In the genomic region with DNA sequence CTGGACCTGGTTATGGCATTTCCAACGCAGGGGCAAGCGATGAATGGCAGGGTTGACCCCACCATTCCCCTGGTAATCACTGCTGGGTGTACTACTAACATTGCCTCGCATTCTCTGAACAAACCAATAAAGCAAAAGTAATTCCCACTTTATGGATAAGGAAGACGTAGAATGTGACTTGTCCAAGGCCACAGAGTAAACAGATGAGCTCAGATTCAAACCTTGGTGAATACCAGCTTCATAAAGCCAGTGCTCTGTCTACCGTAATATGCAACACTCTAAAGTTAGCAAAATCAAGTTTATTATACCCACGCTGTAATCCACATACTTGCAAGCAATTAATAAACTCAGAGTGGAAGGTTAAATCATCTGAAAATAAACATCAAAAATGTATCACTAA, we compare ENCODE assay signal across 11 cellular contexts. TPM values are rescaled to one million over a fixed set of nuclear protein-coding genes. Genes with fewer than 3 reads are reported as not detected.
DNase-seq lines count a peak whose midpoint lies in the region; ATAC-seq and TF ChIP-seq lines count a peak whose summit lies in the region.
"Had no signal": no experiment of that assay in that cellular context is flagged by ENCODE, and none has a peak within 500 bp of the region (broad histone marks: within the 10 kb centered on the region; RNA-seq: fewer than 3 reads in every experiment).

No MANE protein-coding gene starts in this region.

- TF ChIP-seq POLR2A in IMR-90 (IDR thresholded peaks at IDR 0.05; ENCODE audit: low read depth, low read length): no peak
- no peak for TF ChIP-seq POLR2A in esophagus squamous epithelium (IDR thresholded peaks at IDR 0.05)
- TF ChIP-seq POLR2A in sigmoid colon (IDR thresholded peaks at IDR 0.05): no peak

- in situ Hi-C loops in IMR-90 (cut with MboI; ENCODE audit: low sequenced_read_pairs): no loop called here

- no peak overlapping the region for H3K9ac ChIP-seq in IMR-90 (ENCODE audit: low read depth, low read length)

- H3K23ac ChIP-seq in IMR-90 (ENCODE audit: low read depth, low read length): no peak overlapping the region

- POLR2A ChIA-PET in IMR-90 (lab: Charles Lee; ENCODE audit: unreplicated experiment): no interaction called here

- H3K79me1 ChIP-seq in IMR-90 (ENCODE audit: low read depth in 1 of 2, low read length in 2 of 2): peaks cover 10 to 29% of the 10 kb centered on the region in 2 experiments; a peak in 2 of 4 replicates

- ATAC-seq in IMR-90 (ENCODE audit: low read depth) (peak; percentile 64), GM21825 (IDR thresholded peaks at IDR 0.05; ENCODE audit: unreplicated experiment) (no peak), HG03442 (IDR thresholded peaks at IDR 0.05; ENCODE audit: unreplicated experiment) (no peak)
- ATAC-seq: PC-3 had no signal

- intact Hi-C loops in IMR-90 (cut with micrococcal nuclease): no loop called here
- intact Hi-C loops in esophagus squamous epithelium (cut with DNase I): no loop called here
- intact Hi-C loops in sigmoid colon (cut with DNase I): loop anchor here (5.0 kb wide), 1 partner anchor 62 kb away; a partner anchor contains a TSS

- no peak overlapping the region for H2BK15ac ChIP-seq in IMR-90 (ENCODE audit: low read depth, low read length)

- H3K27ac ChIP-seq in ACC112 (ENCODE audit: low read depth, low read length): peak overlapping the region; percentile 100
- H3K27ac ChIP-seq in IMR-90 (ENCODE audit: insufficient read depth, low read length): peak overlapping the region; percentile 63; the same call in 1 of the 2 replicates
- H3K27ac ChIP-seq in esophagus squamous epithelium: peak overlapping the region in 3 of 4 donors; percentile 71 to 86 (median 74)
- H3K27ac ChIP-seq in sigmoid colon: peak overlapping the region; percentile 78 to 94 (median 84)

- H3K4me3 ChIP-seq in ACC112 (ENCODE audit: low read depth, low read length) (peak overlapping the region; percentile 46; the same call in 1 of the 2 replicates), IMR-90 (ENCODE audit: insufficient read depth, low read depth, low read length) (no peak overlapping the region), esophagus squamous epithelium (no peak overlapping the region), sigmoid colon (no peak overlapping the region)
- H3K4me3 ChIP-seq: skin epidermis had no signal

- DNase-seq in IMR-90 (peak; percentile 72), esophagus squamous epithelium (lab: John Stamatoyannopoulos, UW) (no peak), sigmoid colon (no peak), HT-29 (ENCODE audit: low spot score) (no peak)
- no peak for DNase-seq in activated CD4-positive, alpha-beta T cell treated with anti-CD3 and anti-CD28 coated beads, Interleukin-2, amount 50 U/mL, for 48 hours
- DNase-seq: PC-3, T-helper 9 cell had no signal

- H4K8ac ChIP-seq in IMR-90 (ENCODE audit: low read depth in 2 of 2, low read length in 2 of 2): no peak overlapping the region

- dilution Hi-C loops in IMR-90 (cut with HindIII; ENCODE audit: low sequenced_read_pairs, unreplicated experiment): no loop called here

- BruUV-seq in IMR-90 (replicated peaks; lab: Mats Ljungman, UMichigan): no TSS peak

- no peak overlapping the region for H2AFZ ChIP-seq in ACC112 (ENCODE audit: low read length, unreplicated experiment)
- no peak overlapping the region for H2AFZ ChIP-seq in IMR-90 (replicated peaks; ENCODE audit: low read length, poor library complexity)

- peaks cover 20% of the 10 kb centered on the region for H4K20me1 ChIP-seq in IMR-90 (ENCODE audit: insufficient read depth, low read length)

- CTCF ChIA-PET in IMR-90 (lab: Yijun Ruan, JAX): interaction anchor here (1.2 to 2.1 kb wide), 2 partner anchors 12 to 208 kb away, joined by 4 read pairs; no protein-coding TSS in a partner anchor

- no peak overlapping the region for H2AK9ac ChIP-seq in IMR-90 (replicated peaks; ENCODE audit: low read depth, low read length, poor library complexity)

- peak overlapping the region; percentile 33; the same call in 1 of the 2 replicates for H2AK5ac ChIP-seq in IMR-90 (ENCODE audit: low read depth, low read length)

- peak overlapping the region; percentile 46 for H2BK5ac ChIP-seq in IMR-90 (ENCODE audit: low read depth, low read length, poor library complexity, severe bottlenecking)

- peak overlapping the region; percentile 16; the same call in 1 of the 2 replicates for H3K4me2 ChIP-seq in IMR-90 (ENCODE audit: low read depth, low read length)

- no peak for TF ChIP-seq RAD21 in IMR-90 (IDR thresholded peaks at IDR 0.05; ENCODE audit: low read length)

- H4K91ac ChIP-seq in IMR-90 (ENCODE audit: insufficient read depth, low read depth, low read length): no peak overlapping the region

- H3K9me1 ChIP-seq in IMR-90 (ENCODE audit: insufficient read depth, low read length): no peaks in the 10 kb centered on the region

- H3K4ac ChIP-seq in IMR-90 (ENCODE audit: low read depth, low read length): no peak overlapping the region

- no peak overlapping the region for H2BK120ac ChIP-seq in IMR-90 (ENCODE audit: low read depth, low read length)

- H3K56ac ChIP-seq in IMR-90 (ENCODE audit: extremely low read depth, insufficient read depth, low read length): no peak overlapping the region

- no peak overlapping the region for H4K5ac ChIP-seq in IMR-90 (ENCODE audit: low read depth, low read length)

- no peak for TF ChIP-seq EP300 in sigmoid colon (IDR thresholded peaks at IDR 0.05)

- H3K14ac ChIP-seq in IMR-90 (replicated peaks; ENCODE audit: low read depth, low read length): no peak overlapping the region; the same call in 1 of the 2 replicates

- no peak overlapping the region for H3K18ac ChIP-seq in IMR-90 (ENCODE audit: low read depth, low read length)

- H3K27me3 ChIP-seq in ACC112 (ENCODE audit: insufficient read depth, low read length): no peaks in the 10 kb centered on the region
- no peaks in the 10 kb centered on the region for H3K27me3 ChIP-seq in IMR-90 (ENCODE audit: control insufficient read depth, insufficient read depth, low read length)
- no peaks in the 10 kb centered on the region for H3K27me3 ChIP-seq in esophagus squamous epithelium
- H3K27me3 ChIP-seq in sigmoid colon: no peaks in the 10 kb centered on the region

- H3K36me3 ChIP-seq in ACC112 (ENCODE audit: insufficient read depth, low read length) (peaks cover 22% of the 10 kb centered on the region), IMR-90 (ENCODE audit: control insufficient read depth, insufficient read depth, low read length) (peaks cover 21% of the 10 kb centered on the region), esophagus squamous epithelium (peaks cover 6 to 80% (median 15%) of the 10 kb centered on the region in 3 donors), sigmoid colon (peaks cover 8 to 55% (median 24%) of the 10 kb centered on the region in 4 donors)

- TF ChIP-seq CTCF in IMR-90 (conservative IDR thresholded peaks at IDR 0.05; ENCODE audit: low read depth, low read length): no peak
- no peak for TF ChIP-seq CTCF in esophagus squamous epithelium (IDR thresholded peaks at IDR 0.05)
- no peak for TF ChIP-seq CTCF in sigmoid colon (IDR thresholded peaks at IDR 0.05)

- no peaks in the 10 kb centered on the region for H3K9me3 ChIP-seq in IMR-90 (ENCODE audit: control insufficient read depth, insufficient read depth, low read length)
- H3K9me3 ChIP-seq in esophagus squamous epithelium: no peaks in the 10 kb centered on the region
- no peaks in the 10 kb centered on the region for H3K9me3 ChIP-seq in sigmoid colon

- H3K4me1 ChIP-seq in ACC112 (ENCODE audit: control insufficient read depth, insufficient read depth, low read length, unreplicated experiment): peaks cover 58% of the 10 kb centered on the region
- peaks cover 4% of the 10 kb centered on the region for H3K4me1 ChIP-seq in IMR-90 (ENCODE audit: control insufficient read depth, insufficient read depth, low read length)
- H3K4me1 ChIP-seq in esophagus squamous epithelium: peaks cover 0 to 18% (median 5%) of the 10 kb centered on the region in 3 donors
- peaks cover 0 to 49% (median 42%) of the 10 kb centered on the region in 4 donors for H3K4me1 ChIP-seq in sigmoid colon

- no peak overlapping the region for H2BK20ac ChIP-seq in IMR-90 (ENCODE audit: low read depth, low read length)

- peaks cover 26% of the 10 kb centered on the region for H3K79me2 ChIP-seq in ACC112 (ENCODE audit: control insufficient read depth, insufficient read depth, low read length, unreplicated experiment)

- WGBS in IMR-90 (ENCODE audit: extremely low coverage in 2 of 2, insufficient read length in 1 of 2), 2 experiments: no CpG with 5 or more reads among the region's 6 CpGs
- 70 to 79% methylated on average over 6 of the region's 6 CpGs for WGBS in esophagus squamous epithelium, 2 donors
- WGBS in sigmoid colon, 2 donors: 19 to 60% methylated on average over 6 of the region's 6 CpGs

TF ChIP-seq in IMR-90, 13 proteins besides CTCF, POLR2A, EP300 and RAD21:
- TF ChIP-seq CHD1 (IDR thresholded peaks at IDR 0.05; ENCODE audit: low read depth, low read length) (no peak), CEBPB (IDR thresholded peaks at IDR 0.05; ENCODE audit: low read depth, low read length) (no peak), NFE2L2 (IDR thresholded peaks at IDR 0.05; ENCODE audit: low read depth, low read length) (no peak)
- TF ChIP-seq, protein P1, sequence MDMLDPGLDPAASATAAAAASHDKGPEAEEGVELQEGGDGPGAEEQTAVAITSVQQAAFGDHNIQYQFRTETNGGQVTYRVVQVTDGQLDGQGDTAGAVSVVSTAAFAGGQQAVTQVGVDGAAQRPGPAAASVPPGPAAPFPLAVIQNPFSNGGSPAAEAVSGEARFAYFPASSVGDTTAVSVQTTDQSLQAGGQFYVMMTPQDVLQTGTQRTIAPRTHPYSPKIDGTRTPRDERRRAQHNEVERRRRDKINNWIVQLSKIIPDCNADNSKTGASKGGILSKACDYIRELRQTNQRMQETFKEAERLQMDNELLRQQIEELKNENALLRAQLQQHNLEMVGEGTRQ (IDR thresholded peaks at IDR 0.05; ENCODE audit: low read depth, low read length): no peak
- TF ChIP-seq, protein P2, sequence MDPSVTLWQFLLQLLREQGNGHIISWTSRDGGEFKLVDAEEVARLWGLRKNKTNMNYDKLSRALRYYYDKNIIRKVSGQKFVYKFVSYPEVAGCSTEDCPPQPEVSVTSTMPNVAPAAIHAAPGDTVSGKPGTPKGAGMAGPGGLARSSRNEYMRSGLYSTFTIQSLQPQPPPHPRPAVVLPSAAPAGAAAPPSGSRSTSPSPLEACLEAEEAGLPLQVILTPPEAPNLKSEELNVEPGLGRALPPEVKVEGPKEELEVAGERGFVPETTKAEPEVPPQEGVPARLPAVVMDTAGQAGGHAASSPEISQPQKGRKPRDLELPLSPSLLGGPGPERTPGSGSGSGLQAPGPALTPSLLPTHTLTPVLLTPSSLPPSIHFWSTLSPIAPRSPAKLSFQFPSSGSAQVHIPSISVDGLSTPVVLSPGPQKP (IDR thresholded peaks at IDR 0.05; ENCODE audit: borderline replicate concordance, low read depth, low read length): no peak

RNA-seq across cellular contexts. Expression of a gene that starts 59.6 kb away (rescaled TPM):
- total RNA-seq in IMR-90 (2012; rRNA removed) (43.9 and 48.9 TPM in 2 replicates), esophagus squamous epithelium (10 to 100 TPM; 21.0 to 34.7 (median 26.4) TPM), sigmoid colon (10 to 100 TPM; 52.6 to 68.0 (median 59.8) TPM)
- polyA plus RNA-seq in IMR-90 (2012; rRNA removed) (30.7 and 32.3 TPM in 2 replicates), sigmoid colon (10 to 100 TPM in 2 of 3 donors, 1 to 10 TPM in 1; 6.0 to 24.3 (median 10.2) TPM)
- polyA plus RNA-seq in IMR-90 (2012; cell fraction: cytosol; rRNA removed): 13.0 and 15.9 TPM in 2 replicates
- polyA plus RNA-seq in IMR-90 (2012; cell fraction: nucleus; rRNA removed; ENCODE audit: low replicate concordance): 75.6 and 82.9 TPM in 2 replicates
- total RNA-seq in HT-29 (2014; rRNA removed; shearing (Covaris generic)): 13.6 and 15.4 TPM in 2 replicates
